11 cellular contexts compared by ENCODE assay signal in genomic region chr3:193016437-193016887, GRCh38.
DNase-seq lines count a peak whose midpoint lies in the region; ATAC-seq and TF ChIP-seq lines count a peak whose summit lies in the region.
"Had no signal": no experiment of that assay in that cellular context is flagged by ENCODE, and none has a peak within 500 bp of the region (broad histone marks: within the 10 kb centered on the region; RNA-seq: fewer than 3 reads in every experiment).

No MANE protein-coding gene starts in this region.

- H3K4me1 Mint-ChIP-seq in natural killer cell treated with Interleukin-12 subunit alpha and Interleukin-12 subunit beta and Interleukin-15 and Interleukin-18, amount 100 ng/mL, for 72 hours (ENCODE audit: low read depth in 2 of 2), result no peaks in the 10 kb centered on the region
- H3K4me1 Mint-ChIP-seq in chondrocyte (ENCODE audit: low read depth), result no peaks in the 10 kb centered on the region

- DNase-seq in NCI-H345 (lab: John Stamatoyannopoulos, UW), result peak; percentile 30
- no peak for DNase-seq in NCI-H345 treated with DMSO at 0.1 percent for 48 hours (lab: John Stamatoyannopoulos, UW; ENCODE audit: unreplicated experiment)
- peak; percentile 41 for DNase-seq in PC-3
- peak; percentile 5 to 14 for DNase-seq in foreskin fibroblast
- DNase-seq in upper lobe of right lung, result peak; percentile 66
- DNase-seq in natural killer cell treated with Interleukin-12 subunit alpha and Interleukin-12 subunit beta and Interleukin-15 and Interleukin-18, amount 100 ng/mL, for 72 hours (ENCODE audit: low spot score), result no peak
- no peak for DNase-seq in HuH-7.5 (ENCODE audit: low spot score)
- DNase-seq in chondrocyte (ENCODE audit: low spot score), result no peak
- DNase-seq: activated gamma-delta T cell, IMR-90, trophoblast cell had no signal

- BruUV-seq in PC-3 (replicated peaks; lab: Mats Ljungman, UMichigan), result no TSS peak

- H3K36me3 Mint-ChIP-seq in natural killer cell treated with Interleukin-12 subunit alpha and Interleukin-12 subunit beta and Interleukin-15 and Interleukin-18, amount 100 ng/mL, for 72 hours, result peaks cover 5% of the 10 kb centered on the region
- peaks cover 3% of the 10 kb centered on the region for H3K36me3 Mint-ChIP-seq in chondrocyte (ENCODE audit: low read depth)

- no peak overlapping the region for H3K4me3 ChIP-seq in PC-3 (ENCODE audit: low read length)
- no peak overlapping the region for H3K4me3 ChIP-seq in foreskin fibroblast (ENCODE audit: low read depth in 1 of 2, low read length in 2 of 2)
- H3K4me3 ChIP-seq in upper lobe of right lung, result no peak overlapping the region

- no peak overlapping the region for H3K4me2 ChIP-seq in PC-3 (ENCODE audit: low read length)

- H3K9me3 ChIP-seq in PC-3 (ENCODE audit: low read length) (no peaks in the 10 kb centered on the region), upper lobe of right lung (no peaks in the 10 kb centered on the region)

- H3K9ac ChIP-seq in PC-3 (ENCODE audit: low read length), result no peak overlapping the region

- H3K9me3 Mint-ChIP-seq in natural killer cell treated with Interleukin-12 subunit alpha and Interleukin-12 subunit beta and Interleukin-15 and Interleukin-18, amount 100 ng/mL, for 72 hours, result peaks cover 7% of the 10 kb centered on the region
- peaks cover 19% of the 10 kb centered on the region for H3K9me3 Mint-ChIP-seq in chondrocyte (ENCODE audit: low read depth)

- intact Hi-C loops in PC-3 (cut with micrococcal nuclease) (no loop called here), upper lobe of right lung (cut with DNase I) (no loop called here)

- H3K27ac ChIP-seq in PC-3 (ENCODE audit: low read length), result no peak overlapping the region
- H3K27ac ChIP-seq in upper lobe of right lung, result no peak overlapping the region

- H3K4me3 Mint-ChIP-seq in natural killer cell treated with Interleukin-12 subunit alpha and Interleukin-12 subunit beta and Interleukin-15 and Interleukin-18, amount 100 ng/mL, for 72 hours, result no peak overlapping the region
- no peak overlapping the region for H3K4me3 Mint-ChIP-seq in chondrocyte (ENCODE audit: unreplicated experiment)

- no peaks in the 10 kb centered on the region for H3K4me1 ChIP-seq in PC-3 (ENCODE audit: insufficient read depth, low read length)
- H3K4me1 ChIP-seq in upper lobe of right lung, result no peaks in the 10 kb centered on the region

- no peaks in the 10 kb centered on the region for H3K9me2 ChIP-seq in PC-3 (replicated peaks; ENCODE audit: low read length)

- H3K27me3 ChIP-seq in PC-3 (ENCODE audit: low read length), result no peaks in the 10 kb centered on the region
- H3K27me3 ChIP-seq in upper lobe of right lung, result no peaks in the 10 kb centered on the region

- H3F3A ChIP-seq in PC-3 (ENCODE audit: low read length, unreplicated experiment), result no peaks in the 10 kb centered on the region

- H3K27me3 Mint-ChIP-seq in natural killer cell treated with Interleukin-12 subunit alpha and Interleukin-12 subunit beta and Interleukin-15 and Interleukin-18, amount 100 ng/mL, for 72 hours, result peaks cover 0 to 5% of the 10 kb centered on the region in 2 donors
- peaks cover 3% of the 10 kb centered on the region for H3K27me3 Mint-ChIP-seq in chondrocyte (ENCODE audit: low read depth)

- no peak overlapping the region for H3K27ac Mint-ChIP-seq in natural killer cell treated with Interleukin-12 subunit alpha and Interleukin-12 subunit beta and Interleukin-15 and Interleukin-18, amount 100 ng/mL, for 72 hours
- no peak overlapping the region for H3K27ac Mint-ChIP-seq in chondrocyte (ENCODE audit: unreplicated experiment)

- peak overlapping the region; percentile 2; the same call in 1 of the 2 replicates for H2AFZ ChIP-seq in PC-3 (ENCODE audit: low read length)

- ATAC-seq in PC-3 (peak; percentile 54), upper lobe of right lung (peak; percentile 29)
- no peak for ATAC-seq in natural killer cell treated with Interleukin-12 subunit alpha and Interleukin-12 subunit beta and Interleukin-15 and Interleukin-18, amount 100 ng/mL, for 72 hours

- no peaks in the 10 kb centered on the region for H3K36me3 ChIP-seq in PC-3 (ENCODE audit: low read depth, low read length)
- no peaks in the 10 kb centered on the region for H3K36me3 ChIP-seq in upper lobe of right lung

- POLR2A ChIA-PET in PC-3 (lab: Charles Lee; ENCODE audit: unreplicated experiment), result interaction anchor here (0.6 kb wide), 2 partner anchors 92 to 110 kb away, joined by 3 to 4 read pairs; no protein-coding TSS in a partner anchor

- no peak for TF ChIP-seq CTCF in PC-3 (conservative IDR thresholded peaks at IDR 0.05; ENCODE audit: low read depth, low read length)
- TF ChIP-seq CTCF in foreskin fibroblast (IDR thresholded peaks at IDR 0.05; ENCODE audit: low read depth, low read length), result no peak
- TF ChIP-seq CTCF in upper lobe of right lung (IDR thresholded peaks at IDR 0.05), result no peak
- TF ChIP-seq CTCF in chondrocyte (IDR thresholded peaks at IDR 0.05), result no peak

- CTCF ChIA-PET in PC-3 (lab: Charles Lee), result no interaction called here

- H3K79me2 ChIP-seq in PC-3 (ENCODE audit: low read length), result no peaks in the 10 kb centered on the region

- H4K20me1 ChIP-seq in PC-3 (ENCODE audit: low read length), result no peaks in the 10 kb centered on the region

Comparison
In these comparisons a context has a peak if more than half of its experiments do, and no peak if none do; other contexts are left out.
1. DNase-seq: peak in NCI-H345 (single experiment), PC-3 (single experiment), foreskin fibroblast (2 of 2) and upper lobe of right lung (single experiment); none in NCI-H345 treated with DMSO at 0.1 percent for 48 hours (single experiment), natural killer cell treated with Interleukin-12 subunit alpha and Interleukin-12 subunit beta and Interleukin-15 and Interleukin-18, amount 100 ng/mL, for 72 hours (single experiment), HuH-7.5 (single experiment) and chondrocyte (single experiment).
2. ATAC-seq: peak in PC-3 (single experiment) and upper lobe of right lung (single experiment); none in natural killer cell treated with Interleukin-12 subunit alpha and Interleukin-12 subunit beta and Interleukin-15 and Interleukin-18, amount 100 ng/mL, for 72 hours (0 of 2).